18 cellular contexts compared by ENCODE assay signal in the genomic region with DNA sequence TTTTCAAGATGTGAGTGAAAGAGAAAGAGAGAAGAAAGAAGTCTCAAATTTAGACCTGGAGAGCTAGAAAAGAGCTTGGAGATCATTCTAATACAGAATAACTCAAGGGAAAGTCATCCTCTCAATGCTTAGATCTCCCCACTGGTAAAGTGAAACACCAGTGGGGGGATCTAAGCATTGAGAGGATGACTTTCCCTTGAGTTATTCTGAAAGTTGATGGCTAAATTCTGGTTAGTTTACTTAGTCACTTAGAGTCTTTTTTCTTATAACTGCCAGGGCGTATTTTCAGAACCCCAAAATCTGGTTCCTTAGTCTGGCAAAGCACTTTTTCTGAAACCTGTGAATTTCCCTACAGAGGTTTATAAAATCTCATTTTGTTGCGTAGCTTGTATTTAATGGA.
"Had no signal": no experiment of that assay in that cellular context is flagged by ENCODE, and none has a peak within 500 bp of the region (broad histone marks: within the 10 kb centered on the region; RNA-seq: fewer than 3 reads in every experiment).

No MANE protein-coding gene starts in this region.

- H3K27me3 ChIP-seq: right atrium auricular region, tibial nerve had no signal

- ATAC-seq: activated CD4-positive, CD25-positive, alpha-beta regulatory T cell treated with anti-CD3 and anti-CD28 coated beads, Interleukin-2, amount 50 U/mL, for 24 hours; activated T-cell treated with anti-CD3 and anti-CD28 coated beads, Interleukin-2, amount 50 U/mL, for 72 hours; naive thymus-derived CD8-positive, alpha-beta T cell had no signal

- DNase-seq: activated CD4-positive, alpha-beta T cell treated with anti-CD3 and anti-CD28 coated beads, Interleukin-2, amount 50 U/mL, for 4 hours; activated gamma-delta T cell treated with Interleukin-2 at 50 U/mL for 16 hours; activated naive CD8-positive, alpha-beta T cell treated with anti-CD3 and anti-CD28 coated beads for 36 hours; activated T-cell treated with anti-CD3 and anti-CD28 coated beads, Interleukin-2, amount 50 U/mL, for 72 hours; anterior cingulate cortex; cerebellar nuclear complex; dermis blood vessel endothelial cell; endodermal cell; erythroblast; hypothalamus; naive thymus-derived CD8-positive, alpha-beta T cell; posterior cingulate gyrus; T-helper 2 cell had no signal

- H3K9me3 ChIP-seq: right atrium auricular region, tibial nerve had no signal

- H3K4me3 ChIP-seq: lung, right atrium auricular region, skin epidermis, tibial nerve had no signal

- H3K36me3 ChIP-seq: right atrium auricular region, tibial nerve had no signal

- H3K27ac ChIP-seq: right atrium auricular region had no signal
